In the genomic region with DNA sequence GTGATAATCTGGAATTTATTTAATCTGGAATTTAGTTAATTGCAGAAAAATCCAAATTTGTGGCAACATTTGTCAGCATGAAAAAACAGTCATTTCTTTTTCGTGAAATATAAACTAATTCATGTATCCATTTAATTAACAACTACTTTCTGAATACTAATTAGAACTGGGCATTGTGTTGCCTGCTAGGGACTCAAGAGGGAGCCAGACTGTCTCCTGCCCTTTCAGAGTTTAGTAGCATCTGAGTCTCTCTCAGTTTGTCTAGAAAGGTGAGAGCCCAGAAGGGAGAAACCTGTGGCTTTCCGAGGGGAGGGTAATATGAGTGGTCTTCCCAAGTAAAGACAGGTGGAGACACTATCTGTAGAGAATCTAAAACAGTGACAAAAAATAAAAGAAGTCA, we compare ENCODE assay signal across 8 cellular contexts.
DNase-seq lines count a peak whose midpoint lies in the region; ATAC-seq and TF ChIP-seq lines count a peak whose summit lies in the region.

No MANE protein-coding gene starts in this region.

- no peak overlapping the region for H3K4me3 Mint-ChIP-seq in natural killer cell treated with Interleukin-12 subunit alpha and Interleukin-12 subunit beta and Interleukin-15 and Interleukin-18, amount 100 ng/mL, for 72 hours

- TF ChIP-seq CTCF in GM10266 (IDR thresholded peaks at IDR 0.05; ENCODE audit: control insufficient read depth, insufficient read depth, low read depth, missing control alignments) = peak; percentile 62
- peak; percentile 28 for TF ChIP-seq CTCF in GM20000 (IDR thresholded peaks at IDR 0.05; ENCODE audit: extremely low read depth, missing control alignments)

- ATAC-seq in HG03558 (IDR thresholded peaks at IDR 0.05; ENCODE audit: extremely low read depth, unreplicated experiment) = peak; percentile 75
- ATAC-seq in natural killer cell treated with Interleukin-12 subunit alpha and Interleukin-12 subunit beta and Interleukin-15 and Interleukin-18, amount 100 ng/mL, for 72 hours = no peak
- no peak for ATAC-seq in GM19397 (IDR thresholded peaks at IDR 0.05; ENCODE audit: unreplicated experiment)
- ATAC-seq in activated naive CD4-positive, alpha-beta T cell treated with anti-CD3 and anti-CD28 coated beads, Interleukin-2, amount 50 U/mL, for 72 hours = no peak

- H3K36me3 Mint-ChIP-seq in natural killer cell treated with Interleukin-12 subunit alpha and Interleukin-12 subunit beta and Interleukin-15 and Interleukin-18, amount 100 ng/mL, for 72 hours = no peaks in the 10 kb centered on the region
- no peaks in the 10 kb centered on the region for H3K36me3 Mint-ChIP-seq in activated naive CD4-positive, alpha-beta T cell treated with anti-CD3 and anti-CD28 coated beads, Interleukin-2, amount 50 U/mL, for 72 hours

- peaks cover 14 to 38% of the 10 kb centered on the region in 2 donors for H3K27me3 Mint-ChIP-seq in natural killer cell treated with Interleukin-12 subunit alpha and Interleukin-12 subunit beta and Interleukin-15 and Interleukin-18, amount 100 ng/mL, for 72 hours

- no peak overlapping the region for H3K27ac Mint-ChIP-seq in natural killer cell treated with Interleukin-12 subunit alpha and Interleukin-12 subunit beta and Interleukin-15 and Interleukin-18, amount 100 ng/mL, for 72 hours
- H3K27ac Mint-ChIP-seq in activated naive CD4-positive, alpha-beta T cell treated with anti-CD3 and anti-CD28 coated beads, Interleukin-2, amount 50 U/mL, for 72 hours = no peak overlapping the region

- DNase-seq in GM10266 (ENCODE audit: extremely low spot score) (peak; percentile 32), GM20000 (ENCODE audit: low spot score) (peak; percentile 32), erythroblast (lab: John Stamatoyannopoulos, UW) (peak; percentile 47 to 51), T-helper 1 cell (no peak)
- no peak for DNase-seq in natural killer cell treated with Interleukin-12 subunit alpha and Interleukin-12 subunit beta and Interleukin-15 and Interleukin-18, amount 100 ng/mL, for 72 hours (ENCODE audit: low spot score)
- no peak for DNase-seq in activated naive CD4-positive, alpha-beta T cell treated with anti-CD3 and anti-CD28 coated beads, Interleukin-2, amount 50 U/mL, for 72 hours (ENCODE audit: low spot score in 2 of 2)

- TF ChIP-seq POLR2A in erythroblast (IDR thresholded peaks at IDR 0.05; ENCODE audit: low read length) = no peak

- no peaks in the 10 kb centered on the region for H3K4me1 Mint-ChIP-seq in natural killer cell treated with Interleukin-12 subunit alpha and Interleukin-12 subunit beta and Interleukin-15 and Interleukin-18, amount 100 ng/mL, for 72 hours (ENCODE audit: low read depth in 2 of 2)

- no peaks in the 10 kb centered on the region for H3K9me3 Mint-ChIP-seq in natural killer cell treated with Interleukin-12 subunit alpha and Interleukin-12 subunit beta and Interleukin-15 and Interleukin-18, amount 100 ng/mL, for 72 hours
- no peaks in the 10 kb centered on the region for H3K9me3 Mint-ChIP-seq in activated naive CD4-positive, alpha-beta T cell treated with anti-CD3 and anti-CD28 coated beads, Interleukin-2, amount 50 U/mL, for 72 hours

Comparison
In these comparisons a context has a peak if more than half of its experiments do, and no peak if none do; other contexts are left out.
1. DNase-seq: peak in GM10266 (single experiment), GM20000 (single experiment) and erythroblast (2 of 2); none in natural killer cell treated with Interleukin-12 subunit alpha and Interleukin-12 subunit beta and Interleukin-15 and Interleukin-18, amount 100 ng/mL, for 72 hours (single experiment), activated naive CD4-positive, alpha-beta T cell treated with anti-CD3 and anti-CD28 coated beads, Interleukin-2, amount 50 U/mL, for 72 hours (0 of 2) and T-helper 1 cell (0 of 5).